In genomic region chr1:116521186-116521585, GRCh38 we compare ENCODE assay signal across 13 cellular contexts. TPM values are rescaled to one million over a fixed set of nuclear protein-coding genes. Genes with fewer than 3 reads are reported as not detected.
DNase-seq lines count a peak whose midpoint lies in the region; ATAC-seq, FAIRE-seq and TF ChIP-seq lines count a peak whose summit lies in the region.
"Had no signal": no experiment of that assay in that cellular context is flagged by ENCODE, and none has a peak within 500 bp of the region (broad histone marks: within the 10 kb centered on the region; RNA-seq: fewer than 3 reads in every experiment).

No MANE protein-coding gene starts in this region.

- no peak overlapping the region for H3K27ac ChIP-seq in neural progenitor cell
- no peak overlapping the region for H3K27ac ChIP-seq in prostate gland
- H3K27ac ChIP-seq: body of pancreas had no signal

- H3K4me2 ChIP-seq in neural progenitor cell = no peak overlapping the region

- no peak overlapping the region for H3K4me3 Mint-ChIP-seq in neural progenitor cell
- H3K4me3 Mint-ChIP-seq in stimulated activated naive B cell treated with anti-CD40 and anti-IgM and Interleukin-4, amounts not matched to agents 10 μg/mL and 1 μg/mL and 100 μg/mL, for 72 hours = no peak overlapping the region
- H3K4me3 Mint-ChIP-seq: activated T-helper 1 cell treated with anti-CD3 and anti-CD28 coated beads, Interleukin-12 subunit alpha, Interleukin-12 subunit beta, Interleukin-2, Interleukin-4 antibody, amounts not matched to agents 30 ng/mL and 10 ng/mL and 1 ng/mL, durations not matched to agents 14 hours and 24 hours and 36 hours had no signal

- H3K27ac Mint-ChIP-seq in neural progenitor cell = no peak overlapping the region
- H3K27ac Mint-ChIP-seq in stimulated activated naive B cell treated with anti-CD40 and anti-IgM and Interleukin-4, amounts not matched to agents 10 μg/mL and 1 μg/mL and 100 μg/mL, for 72 hours = no peak overlapping the region
- H3K27ac Mint-ChIP-seq: activated T-helper 1 cell treated with anti-CD3 and anti-CD28 coated beads, Interleukin-12 subunit alpha, Interleukin-12 subunit beta, Interleukin-2, Interleukin-4 antibody, amounts not matched to agents 30 ng/mL and 10 ng/mL and 1 ng/mL, durations not matched to agents 14 hours and 24 hours and 36 hours had no signal

- no peaks in the 10 kb centered on the region for H3K79me2 ChIP-seq in neural progenitor cell (ENCODE audit: low read depth)

- no peaks in the 10 kb centered on the region for H3K9me3 Mint-ChIP-seq in neural progenitor cell
- peaks cover 0 to 4% of the 10 kb centered on the region in 2 donors for H3K9me3 Mint-ChIP-seq in stimulated activated naive B cell treated with anti-CD40 and anti-IgM and Interleukin-4, amounts not matched to agents 10 μg/mL and 1 μg/mL and 100 μg/mL, for 72 hours
- H3K9me3 Mint-ChIP-seq: activated T-helper 1 cell treated with anti-CD3 and anti-CD28 coated beads, Interleukin-12 subunit alpha, Interleukin-12 subunit beta, Interleukin-2, Interleukin-4 antibody, amounts not matched to agents 30 ng/mL and 10 ng/mL and 1 ng/mL, durations not matched to agents 14 hours and 24 hours and 36 hours had no signal

- DNase-seq in GM12891 (ENCODE audit: insufficient read length, low spot score) = no peak
- DNase-seq in RCC 7860 (ENCODE audit: low spot score) = peak; percentile 74
- peak; percentile 84 for DNase-seq in fibroblast of mammary gland (ENCODE audit: low read depth)
- DNase-seq in skeletal muscle cell (ENCODE audit: low read depth) = peak; percentile 56
- DNase-seq in neural progenitor cell (ENCODE audit: low spot score) = no peak
- DNase-seq in prostate gland (ENCODE audit: low spot score) = no peak
- DNase-seq in SW480 (ENCODE audit: low spot score) = no peak
- DNase-seq in stimulated activated naive B cell treated with anti-CD40 and anti-IgM and Interleukin-4, amounts not matched to agents 10 μg/mL and 1 μg/mL and 100 μg/mL, for 72 hours = no peak
- DNase-seq: activated CD4-positive, alpha-beta T cell treated with anti-CD3 and anti-CD28 coated beads for 48 hours; body of pancreas; NCI-H446; T-helper 1 cell had no signal

- H3K36me3 Mint-ChIP-seq in neural progenitor cell = no peaks in the 10 kb centered on the region
- peaks cover 52 to 66% of the 10 kb centered on the region in 2 donors for H3K36me3 Mint-ChIP-seq in stimulated activated naive B cell treated with anti-CD40 and anti-IgM and Interleukin-4, amounts not matched to agents 10 μg/mL and 1 μg/mL and 100 μg/mL, for 72 hours

- no peaks in the 10 kb centered on the region for H3K27me3 Mint-ChIP-seq in neural progenitor cell (ENCODE audit: insufficient read depth, low read depth)
- H3K27me3 Mint-ChIP-seq in stimulated activated naive B cell treated with anti-CD40 and anti-IgM and Interleukin-4, amounts not matched to agents 10 μg/mL and 1 μg/mL and 100 μg/mL, for 72 hours = no peaks in the 10 kb centered on the region

- intact Hi-C loops in prostate gland (cut with DNase I) = no loop called here

- WGBS in prostate gland = 85% methylated on average over 3 of the region's 3 CpGs

- no peak overlapping the region for H2AFZ ChIP-seq in neural progenitor cell (replicated peaks)

- TF ChIP-seq POLR2A in GM12891 (IDR thresholded peaks at IDR 0.05; ENCODE audit: low read depth, low read length) (peak; percentile 51), prostate gland (IDR thresholded peaks at IDR 0.05) (no peak)

- H3K9ac ChIP-seq in neural progenitor cell = no peak overlapping the region

- no peaks in the 10 kb centered on the region for H4K20me1 ChIP-seq in neural progenitor cell (ENCODE audit: low read depth)

- H3K36me3 ChIP-seq in neural progenitor cell (no peaks in the 10 kb centered on the region), prostate gland (no peaks in the 10 kb centered on the region)

- H3K4me1 Mint-ChIP-seq in neural progenitor cell = no peaks in the 10 kb centered on the region
- peaks cover 31 to 32% of the 10 kb centered on the region in 2 donors for H3K4me1 Mint-ChIP-seq in stimulated activated naive B cell treated with anti-CD40 and anti-IgM and Interleukin-4, amounts not matched to agents 10 μg/mL and 1 μg/mL and 100 μg/mL, for 72 hours

- no peak overlapping the region for H3K4me3 ChIP-seq in fibroblast of mammary gland (ENCODE audit: control insufficient read depth, low read depth, low read length)
- H3K4me3 ChIP-seq in skeletal muscle cell (ENCODE audit: low read depth, low read length) = no peak overlapping the region
- no peak overlapping the region for H3K4me3 ChIP-seq in neural progenitor cell
- no peak overlapping the region for H3K4me3 ChIP-seq in prostate gland
- H3K4me3 ChIP-seq: body of pancreas had no signal

- FAIRE-seq in GM12891 (lab: Jason Lieb, UNC) = no peak
- FAIRE-seq in RCC 7860 (lab: Jason Lieb, UNC) = peak; percentile 82

- ATAC-seq in stimulated activated naive B cell treated with anti-CD40 and anti-IgM and Interleukin-4, amounts not matched to agents 10 μg/mL and 1 μg/mL and 100 μg/mL, for 72 hours (replicated peaks) = no peak
- ATAC-seq: body of pancreas had no signal

- no peaks in the 10 kb centered on the region for H3K4me1 ChIP-seq in neural progenitor cell
- no peaks in the 10 kb centered on the region for H3K4me1 ChIP-seq in prostate gland (replicated peaks)
- H3K4me1 ChIP-seq: body of pancreas had no signal

- H3K9me3 ChIP-seq in neural progenitor cell (ENCODE audit: low read depth) = no peaks in the 10 kb centered on the region
- H3K9me3 ChIP-seq in prostate gland = no peaks in the 10 kb centered on the region
- H3K9me3 ChIP-seq: body of pancreas had no signal

- no peaks in the 10 kb centered on the region for H3F3A ChIP-seq in neural progenitor cell (ENCODE audit: low read depth)

- TF ChIP-seq CTCF in fibroblast of mammary gland (conservative IDR thresholded peaks at IDR 0.05; ENCODE audit: control insufficient read depth, insufficient read depth, low read depth, low read length) = no peak
- TF ChIP-seq CTCF in neural progenitor cell (IDR thresholded peaks at IDR 0.05) = no peak
- TF ChIP-seq CTCF in prostate gland (IDR thresholded peaks at IDR 0.05) = no peak

- no peaks in the 10 kb centered on the region for H3K27me3 ChIP-seq in neural progenitor cell
- no peaks in the 10 kb centered on the region for H3K27me3 ChIP-seq in prostate gland (replicated peaks; ENCODE audit: insufficient read depth)
- H3K27me3 ChIP-seq: body of pancreas had no signal

TF ChIP-seq in GM12891, 5 proteins besides CTCF, POLR2A, EP300 and RAD21:
- TF ChIP-seq TAF1 (IDR thresholded peaks at IDR 0.05; ENCODE audit: low read depth, low read length) = no peak
- TF ChIP-seq PAX5 (IDR thresholded peaks at IDR 0.05; ENCODE audit: insufficient read depth, low read length, severe bottlenecking) = no peak
- no peak for TF ChIP-seq POU2F2 (IDR thresholded peaks at IDR 0.05; ENCODE audit: low read depth, low read length)
- peak; percentile 65; the same call in 1 of the 2 replicates for TF ChIP-seq POLR2AphosphoS5 (IDR thresholded peaks at IDR 0.05; ENCODE audit: low read depth, low read length)
- no peak for TF ChIP-seq SPI1 (IDR thresholded peaks at IDR 0.05; ENCODE audit: low read depth, low read length)

RNA-seq across cellular contexts. Expression of gene CD58, which starts 49.6 kb away (rescaled TPM):
- polyA plus RNA-seq in GM12891 (2012; ENCODE audit: low read depth, missing spikeins) = 88.3 TPM
- total RNA-seq in neural progenitor cell (ENCODE audit: low replicate concordance) = 4.2 and 14.6 TPM in 2 replicates
- total RNA-seq in prostate gland = 10 to 100 TPM; 10.4 to 13.7 TPM

Comparison
In these comparisons a context has a peak if more than half of its experiments do, and no peak if none do; other contexts are left out.
1. DNase-seq: peak in RCC 7860 (single experiment), fibroblast of mammary gland (single experiment) and skeletal muscle cell (single experiment); none in GM12891 (single experiment), neural progenitor cell (single experiment), prostate gland (single experiment), SW480 (single experiment) and stimulated activated naive B cell treated with anti-CD40 and anti-IgM and Interleukin-4, amounts not matched to agents 10 μg/mL and 1 μg/mL and 100 μg/mL, for 72 hours (single experiment).